ENCODE assay signal across 17 cellular contexts in the genomic region with DNA sequence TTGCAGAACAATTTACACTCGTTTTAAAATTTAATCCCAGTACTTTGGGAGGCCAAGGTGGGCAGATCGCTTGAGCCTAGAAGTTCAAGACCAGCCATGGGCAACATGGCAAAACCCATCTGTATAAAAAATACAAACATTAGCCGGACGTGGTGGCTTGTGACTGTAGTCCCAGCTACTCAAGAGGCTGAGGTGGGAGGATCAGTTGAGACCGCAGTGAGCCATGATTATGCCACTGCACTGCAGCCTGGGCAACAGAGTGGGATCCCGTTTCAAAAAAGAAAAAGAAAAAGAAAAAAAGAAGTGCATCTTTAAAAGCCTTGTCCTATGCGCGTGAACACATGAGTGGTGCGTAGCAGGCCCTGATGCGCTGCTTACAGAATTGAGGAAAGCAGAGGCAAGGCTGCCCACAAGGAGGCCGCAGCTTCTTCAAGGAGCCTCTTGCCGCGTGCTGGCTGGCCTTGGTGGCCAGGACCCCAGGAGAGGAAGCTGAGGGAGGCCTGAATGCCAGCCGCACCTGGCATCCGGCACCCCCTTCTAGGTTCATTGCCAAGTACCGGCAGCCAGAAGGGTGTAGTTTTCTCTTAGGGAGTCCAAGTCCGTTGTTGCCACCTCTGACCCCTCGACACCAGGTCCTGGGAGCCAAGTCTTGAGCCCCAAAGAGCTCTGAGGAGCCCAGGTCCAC.
"Had no signal": no experiment of that assay in that cellular context is flagged by ENCODE, and none has a peak within 500 bp of the region (broad histone marks: within the 10 kb centered on the region; RNA-seq: fewer than 3 reads in every experiment).

No MANE protein-coding gene starts in this region.

- H3K9me3 Mint-ChIP-seq: activated B cell treated with CpG ODN at 0.5 μM for 24 hours; activated CD8-positive, alpha-beta T cell treated with anti-CD3 and anti-CD28 coated beads for 36 hours; activated naive CD4-positive, alpha-beta T cell treated with anti-CD3 and anti-CD28 coated beads for 36 hours; activated T-cell treated with anti-CD3 and anti-CD28 coated beads, Interleukin-2, amount 50 U/mL, for 4 hours; natural killer cell treated with Interleukin-12 subunit alpha and Interleukin-12 subunit beta and Interleukin-15 and Interleukin-18, amount 100 ng/mL, for 72 hours; T-cell had no signal

- H3K36me3 Mint-ChIP-seq: natural killer cell treated with Interleukin-12 subunit alpha and Interleukin-12 subunit beta and Interleukin-15 and Interleukin-18, amount 100 ng/mL, for 72 hours had no signal

- ATAC-seq: activated CD8-positive, alpha-beta T cell treated with anti-CD3 and anti-CD28 coated beads for 36 hours; activated T-cell treated with anti-CD3 and anti-CD28 coated beads, Interleukin-2, amount 50 U/mL, for 4 hours; left colon; lower lobe of right lung; natural killer cell treated with Interleukin-12 subunit alpha and Interleukin-12 subunit beta and Interleukin-15 and Interleukin-18, amount 100 ng/mL, for 72 hours; stimulated activated naive CD8-positive, alpha-beta T cell treated with anti-CD3 and anti-CD28 coated beads, Interleukin-15, Interleukin-2, amounts not matched to agents 100 U/mL and 50 U/mL, for 24 hours; T-cell had no signal

- DNase-seq: activated B cell treated with CpG ODN at 0.5 μM for 24 hours; activated CD4-positive, alpha-beta T cell treated with anti-CD3 and anti-CD28 coated beads for 4 hours; activated CD8-positive, alpha-beta T cell treated with anti-CD3 and anti-CD28 coated beads for 36 hours; activated naive CD4-positive, alpha-beta T cell treated with anti-CD3 and anti-CD28 coated beads for 36 hours; activated T-cell treated with anti-CD3 and anti-CD28 coated beads, Interleukin-2, amount 50 U/mL, for 4 hours; effector CD8-positive, alpha-beta T cell; left colon; lower lobe of right lung; occipital lobe; stimulated activated CD4-positive, alpha-beta T cell treated with anti-CD3 and anti-CD28 coated beads, Interleukin-12 subunit alpha, Interleukin-12 subunit beta, amount 100 ng/mL, for 4 hours; stimulated activated CD4-positive, alpha-beta T cell treated with anti-CD3 and anti-CD28 coated beads, Interleukin-1b, Interleukin-23, amount 100 ng/mL, for 48 hours; stimulated activated naive CD8-positive, alpha-beta T cell treated with anti-CD3 and anti-CD28 coated beads, Interleukin-15, Interleukin-2, amounts not matched to agents 100 U/mL and 50 U/mL, for 24 hours; T-cell had no signal

- H3K27ac ChIP-seq: hepatocyte, lower lobe of right lung, tibial nerve, vagina had no signal

- H3K27ac Mint-ChIP-seq: activated B cell treated with CpG ODN at 0.5 μM for 24 hours; activated CD8-positive, alpha-beta T cell treated with anti-CD3 and anti-CD28 coated beads for 36 hours; activated naive CD4-positive, alpha-beta T cell treated with anti-CD3 and anti-CD28 coated beads for 36 hours; natural killer cell treated with Interleukin-12 subunit alpha and Interleukin-12 subunit beta and Interleukin-15 and Interleukin-18, amount 100 ng/mL, for 72 hours; T-cell had no signal

- H3K4me3 Mint-ChIP-seq: activated B cell treated with CpG ODN at 0.5 μM for 24 hours; activated CD8-positive, alpha-beta T cell treated with anti-CD3 and anti-CD28 coated beads for 36 hours; activated naive CD4-positive, alpha-beta T cell treated with anti-CD3 and anti-CD28 coated beads for 36 hours; activated T-cell treated with anti-CD3 and anti-CD28 coated beads, Interleukin-2, amount 50 U/mL, for 4 hours; natural killer cell treated with Interleukin-12 subunit alpha and Interleukin-12 subunit beta and Interleukin-15 and Interleukin-18, amount 100 ng/mL, for 72 hours had no signal

- H3K27me3 Mint-ChIP-seq: activated B cell treated with CpG ODN at 0.5 μM for 24 hours; activated CD8-positive, alpha-beta T cell treated with anti-CD3 and anti-CD28 coated beads for 36 hours; natural killer cell treated with Interleukin-12 subunit alpha and Interleukin-12 subunit beta and Interleukin-15 and Interleukin-18, amount 100 ng/mL, for 72 hours; T-cell had no signal

- H3K4me2 ChIP-seq: hepatocyte had no signal

- H3K9me3 ChIP-seq: lower lobe of right lung, tibial nerve, vagina had no signal

- H3K79me2 ChIP-seq: hepatocyte had no signal

- H2AFZ ChIP-seq: hepatocyte had no signal

- H3K27me3 ChIP-seq: hepatocyte, tibial nerve, vagina had no signal

- H3K36me3 ChIP-seq: vagina had no signal

- H3K4me3 ChIP-seq: hepatocyte, lower lobe of right lung, tibial nerve, vagina had no signal
